In genomic region chr2:152337511-152337903, GRCh38 we compare ENCODE assay signal across 9 cellular contexts. TPM values are rescaled to one million over a fixed set of nuclear protein-coding genes. Genes with fewer than 3 reads are reported as not detected.
DNase-seq lines count a peak whose midpoint lies in the region; ATAC-seq and TF ChIP-seq lines count a peak whose summit lies in the region.
"Had no signal": no experiment of that assay in that cellular context is flagged by ENCODE, and none has a peak within 500 bp of the region (broad histone marks: within the 10 kb centered on the region; RNA-seq: fewer than 3 reads in every experiment).

No MANE protein-coding gene starts in this region.

- H3K27me3 Mint-ChIP-seq in activated CD4-positive, alpha-beta T cell treated with anti-CD3 and anti-CD28 coated beads, Interleukin-2, amount 10 ng/mL, durations not matched to agents 7 days and 5 days: peaks cover 52% of the 10 kb centered on the region
- H3K27me3 Mint-ChIP-seq in naive thymus-derived CD4-positive, alpha-beta T cell: peaks cover 44 to 63% (median 52%) of the 10 kb centered on the region in 5 donors

- DNase-seq in activated CD4-positive, alpha-beta T cell treated with anti-CD3 and anti-CD28 coated beads, Interleukin-2, amount 10 ng/mL, durations not matched to agents 7 days and 5 days: no peak
- no peak for DNase-seq in activated CD4-positive, alpha-beta T cell treated with anti-CD3 and anti-CD28 coated beads, Interleukin-2, amount 50 U/mL, for 48 hours
- no peak for DNase-seq in naive thymus-derived CD4-positive, alpha-beta T cell
- DNase-seq in upper lobe of left lung (no peak), cerebellar nuclear complex (lab: John Stamatoyannopoulos, UW) (no peak)
- DNase-seq: effector CD8-positive, alpha-beta T cell had no signal

- peaks cover 0 to 8% of the 10 kb centered on the region in 2 donors for H3K27me3 ChIP-seq in naive thymus-derived CD4-positive, alpha-beta T cell (ENCODE audit: control insufficient read depth in 2 of 2, insufficient read depth in 2 of 2, low read length in 2 of 2)
- H3K27me3 ChIP-seq in upper lobe of left lung: no peaks in the 10 kb centered on the region

- POLR2A ChIA-PET in activated CD4-positive, alpha-beta T cell treated with anti-CD3 and anti-CD28 coated beads, Interleukin-2, amount 10 ng/mL, durations not matched to agents 7 days and 5 days (lab: Charles Lee): no interaction called here
- POLR2A ChIA-PET in naive thymus-derived CD4-positive, alpha-beta T cell (lab: Charles Lee): no interaction called here

- no peak overlapping the region for H3K4me3 ChIP-seq in naive thymus-derived CD4-positive, alpha-beta T cell (ENCODE audit: low read length)
- H3K4me3 ChIP-seq in upper lobe of left lung: peak overlapping the region in 3 of 4 donors; percentile 59 to 97 (median 75)

- peak overlapping the region; percentile 64 for H3K4me3 Mint-ChIP-seq in activated CD4-positive, alpha-beta T cell treated with anti-CD3 and anti-CD28 coated beads, Interleukin-2, amount 10 ng/mL, durations not matched to agents 7 days and 5 days
- peak overlapping the region in 8 of 10 donors; percentile 13 to 89 (median 74) for H3K4me3 Mint-ChIP-seq in naive thymus-derived CD4-positive, alpha-beta T cell

- no peaks in the 10 kb centered on the region for H3K36me3 Mint-ChIP-seq in activated CD4-positive, alpha-beta T cell treated with anti-CD3 and anti-CD28 coated beads, Interleukin-2, amount 10 ng/mL, durations not matched to agents 7 days and 5 days (ENCODE audit: low read depth)
- no peaks in the 10 kb centered on the region for H3K36me3 Mint-ChIP-seq in naive thymus-derived CD4-positive, alpha-beta T cell

- H3K27ac Mint-ChIP-seq in activated CD4-positive, alpha-beta T cell treated with anti-CD3 and anti-CD28 coated beads, Interleukin-2, amount 10 ng/mL, durations not matched to agents 7 days and 5 days: no peak overlapping the region
- H3K27ac Mint-ChIP-seq in naive thymus-derived CD4-positive, alpha-beta T cell: no peak overlapping the region

- TF ChIP-seq POLR2A in upper lobe of left lung (IDR thresholded peaks at IDR 0.05): no peak

- no peaks in the 10 kb centered on the region for H3K9me3 Mint-ChIP-seq in activated CD4-positive, alpha-beta T cell treated with anti-CD3 and anti-CD28 coated beads, Interleukin-2, amount 10 ng/mL, durations not matched to agents 7 days and 5 days
- peaks cover 0 to 2% (median 0%) of the 10 kb centered on the region in 11 donors for H3K9me3 Mint-ChIP-seq in naive thymus-derived CD4-positive, alpha-beta T cell

- TF ChIP-seq CTCF in upper lobe of left lung (IDR thresholded peaks at IDR 0.05): no peak

- 74 to 100% methylated on average over 2 of the region's 2 CpGs for WGBS in upper lobe of left lung, 2 donors

- intact Hi-C loops in naive thymus-derived CD4-positive, alpha-beta T cell (cut with micrococcal nuclease): loop anchor here (2.0 to 10.0 kb wide), 2 partner anchors 163 to 297 kb away; partner anchors contain the start of gene STAM2 (in 1 of the 2)

- no peaks in the 10 kb centered on the region for H3K4me1 ChIP-seq in naive thymus-derived CD4-positive, alpha-beta T cell (ENCODE audit: control insufficient read depth in 2 of 2, insufficient read depth in 2 of 2, low read length in 2 of 2)
- peaks cover 6 to 37% (median 27%) of the 10 kb centered on the region in 4 donors for H3K4me1 ChIP-seq in upper lobe of left lung

- H3K27ac ChIP-seq in cingulate gyrus (ENCODE audit: low read depth, low read length) (peak overlapping the region; percentile 88), upper lobe of left lung (peak overlapping the region in 3 of 4 donors; percentile 82 to 92 (median 88))
- no peak overlapping the region for H3K27ac ChIP-seq in naive thymus-derived CD4-positive, alpha-beta T cell (ENCODE audit: low read depth, low read length)

- no peak for ATAC-seq in naive thymus-derived CD4-positive, alpha-beta T cell
- ATAC-seq in upper lobe of left lung (ENCODE audit: low FRiP score in 2 of 2) (no peak), HG02588 (IDR thresholded peaks at IDR 0.05; ENCODE audit: unreplicated experiment) (no peak), HG03045 (IDR thresholded peaks at IDR 0.05; ENCODE audit: unreplicated experiment) (no peak)

- no peak for TF ChIP-seq EP300 in upper lobe of left lung (IDR thresholded peaks at IDR 0.05)

- H3K9me3 ChIP-seq in naive thymus-derived CD4-positive, alpha-beta T cell (ENCODE audit: control insufficient read depth in 2 of 3, low read length in 3 of 3): no peaks in the 10 kb centered on the region
- no peaks in the 10 kb centered on the region for H3K9me3 ChIP-seq in upper lobe of left lung

- H3K4me1 Mint-ChIP-seq in activated CD4-positive, alpha-beta T cell treated with anti-CD3 and anti-CD28 coated beads, Interleukin-2, amount 10 ng/mL, durations not matched to agents 7 days and 5 days: peaks cover 10% of the 10 kb centered on the region
- peaks cover 5 to 20% (median 14%) of the 10 kb centered on the region in 7 donors for H3K4me1 Mint-ChIP-seq in naive thymus-derived CD4-positive, alpha-beta T cell

- CTCF ChIA-PET in activated CD4-positive, alpha-beta T cell treated with anti-CD3 and anti-CD28 coated beads, Interleukin-2, amount 10 ng/mL, durations not matched to agents 7 days and 5 days (lab: Charles Lee): interaction anchor here (0.6 to 1.2 kb wide), 3 partner anchors 12 to 347 kb away, joined by 3 to 8 read pairs (median 3); no protein-coding TSS in a partner anchor
- CTCF ChIA-PET in naive thymus-derived CD4-positive, alpha-beta T cell (lab: Charles Lee): interaction anchor here (0.6 kb wide), 1 partner anchor 10 kb away, joined by 3 read pairs; no protein-coding TSS in a partner anchor

- H3K36me3 ChIP-seq in naive thymus-derived CD4-positive, alpha-beta T cell (ENCODE audit: control insufficient read depth in 2 of 3, insufficient read depth in 3 of 3, low read length in 3 of 3): no peaks in the 10 kb centered on the region
- H3K36me3 ChIP-seq in upper lobe of left lung: no peaks in the 10 kb centered on the region

RNA-seq across cellular contexts. Expression of gene FMNL2, which starts 2.5 kb away (rescaled TPM):
- total RNA-seq in activated CD4-positive, alpha-beta T cell treated with anti-CD3 and anti-CD28 coated beads, Interleukin-2, amount 10 ng/mL, durations not matched to agents 7 days and 5 days: under 1 TPM; 0.46 to 0.64 TPM
- total RNA-seq in naive thymus-derived CD4-positive, alpha-beta T cell: 1 to 10 TPM in 4 of 5 experiments, under 1 TPM in 1; 0.66 to 2.7 (median 1.7) TPM
- under 1 TPM; 0.16 to 0.33 TPM for polyA plus RNA-seq in naive thymus-derived CD4-positive, alpha-beta T cell
- 100 to 1,000 TPM in 1 of 6 donors, 10 to 100 TPM in 5; 49.9 to 160 (median 66.9) TPM for total RNA-seq in upper lobe of left lung

Comparison
In these comparisons a context has a peak if more than half of its experiments do, and no peak if none do; other contexts are left out.
1. RNA of gene FMNL2, which starts 2.5 kb away (total RNA-seq): 49.9 to 160 TPM in upper lobe of left lung; 0.66 to 2.7 TPM in naive thymus-derived CD4-positive, alpha-beta T cell and 0.46 to 0.64 TPM in activated CD4-positive, alpha-beta T cell treated with anti-CD3 and anti-CD28 coated beads, Interleukin-2, amount 10 ng/mL, durations not matched to agents 7 days and 5 days; every median in the first group is over 10 times any median in the second.